ENCODE assay signal across 34 cellular contexts in the genomic region with DNA sequence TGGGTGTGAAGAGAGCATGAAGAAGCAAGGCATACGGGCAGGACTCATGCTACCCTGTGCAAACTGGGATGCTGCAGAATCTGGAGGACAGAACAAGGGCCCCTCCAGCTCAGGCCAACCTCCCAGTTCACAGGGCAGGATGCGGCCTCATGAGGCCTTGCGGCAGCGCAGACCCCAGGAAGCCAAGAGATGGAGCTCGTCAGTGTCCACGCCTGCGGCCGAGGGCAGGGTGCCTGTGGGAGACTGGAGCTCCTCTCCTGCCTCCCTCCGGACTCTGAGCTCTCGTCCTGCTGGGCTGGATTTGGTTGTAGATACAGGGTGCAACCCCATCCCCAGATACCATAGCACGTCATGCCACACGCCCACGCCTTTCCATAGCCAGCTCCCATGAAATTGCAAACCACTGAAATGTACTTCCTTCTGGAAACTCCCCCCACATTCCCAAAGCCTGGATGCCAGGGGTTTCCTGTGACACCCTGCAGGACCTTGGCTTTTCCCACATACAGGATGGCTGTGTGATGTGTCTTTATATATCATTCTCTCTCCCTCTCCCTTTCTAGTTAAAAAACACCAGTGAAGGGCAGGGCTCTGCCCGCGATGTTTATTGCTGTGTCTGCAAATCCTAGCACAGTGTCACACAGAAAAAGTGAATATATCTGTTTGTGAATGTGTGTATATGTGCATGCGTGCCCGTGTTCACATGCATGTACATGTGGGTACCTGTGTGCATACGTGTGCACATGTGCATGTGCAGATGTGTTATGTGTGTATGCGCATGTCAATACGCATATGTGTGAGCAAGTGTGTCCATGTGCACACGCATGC. TPM values are rescaled to one million over a fixed set of nuclear protein-coding genes. Genes with fewer than 3 reads are reported as not detected.
DNase-seq lines count a peak whose midpoint lies in the region; ATAC-seq, FAIRE-seq and TF ChIP-seq lines count a peak whose summit lies in the region.
"Had no signal": no experiment of that assay in that cellular context is flagged by ENCODE, and none has a peak within 500 bp of the region (broad histone marks: within the 10 kb centered on the region; RNA-seq: fewer than 3 reads in every experiment).

No MANE protein-coding gene starts in this region.

- no peak overlapping the region for H2AFZ ChIP-seq in K562 (ENCODE audit: low read depth, low read length)

- TF ChIP-seq POLR2A in K562 (conservative IDR thresholded peaks at IDR 0.05), result no peak

- H3K79me2 ChIP-seq in K562 (ENCODE audit: control insufficient read depth, insufficient read depth, low read length), result no peaks in the 10 kb centered on the region

- H3K4me3 Mint-ChIP-seq in glutamatergic neuron (ENCODE audit: unreplicated experiment), result no peak overlapping the region
- H3K4me3 Mint-ChIP-seq: activated naive CD4-positive, alpha-beta T cell treated with anti-CD3 and anti-CD28 coated beads for 36 hours; activated T-helper 1 cell treated with anti-CD3 and anti-CD28 coated beads, Interleukin-12 subunit alpha, Interleukin-12 subunit beta, Interleukin-2, Interleukin-4 antibody, amounts not matched to agents 30 ng/mL and 10 ng/mL and 1 ng/mL, durations not matched to agents 14 hours and 24 hours and 36 hours; brain; immature natural killer cell had no signal

- POLR2A ChIA-PET in K562 (lab: Yijun Ruan, JAX), result interaction anchor here (0.7 kb wide), 1 partner anchor 14 kb away, joined by 4 read pairs; no protein-coding TSS in a partner anchor

- no peaks in the 10 kb centered on the region for H4K20me1 ChIP-seq in K562 (replicated peaks; ENCODE audit: control insufficient read depth, insufficient read depth, low read length)

- H3K36me3 ChIP-seq in K562 (ENCODE audit: control insufficient read depth, insufficient read depth, low read length), result no peaks in the 10 kb centered on the region
- H3K36me3 ChIP-seq: adrenal gland, gastrocnemius medialis, SJCRH30, tibial nerve had no signal

- H3K27me3 Mint-ChIP-seq in glutamatergic neuron (ENCODE audit: unreplicated experiment), result peaks cover 3% of the 10 kb centered on the region

- H3K9ac ChIP-seq in K562 (ENCODE audit: insufficient read depth in 1 of 2, low read depth in 2 of 2, low read length in 2 of 2), result no peak overlapping the region

- H3K4me1 ChIP-seq in K562 (replicated peaks in 1 of 2; ENCODE audit: control insufficient read depth in 2 of 2, insufficient read depth in 2 of 2, low read length in 2 of 2), result no peaks in the 10 kb centered on the region
- H3K4me1 ChIP-seq: adrenal gland, gastrocnemius medialis, psoas muscle, SJCRH30, tibial nerve had no signal

- peaks cover 5% of the 10 kb centered on the region for H3K4me1 Mint-ChIP-seq in glutamatergic neuron (ENCODE audit: low read depth, unreplicated experiment)
- H3K4me1 Mint-ChIP-seq: immature natural killer cell had no signal

- no peak overlapping the region for H3K4me2 ChIP-seq in K562 (ENCODE audit: insufficient read depth, low read length)

- H3K36me3 Mint-ChIP-seq in glutamatergic neuron (ENCODE audit: unreplicated experiment), result peaks cover 2% of the 10 kb centered on the region
- H3K36me3 Mint-ChIP-seq: brain, immature natural killer cell had no signal

- H3K9me3 ChIP-seq in K562 (replicated peaks; ENCODE audit: control insufficient read depth, insufficient read depth, low read depth, low read length), result no peaks in the 10 kb centered on the region
- H3K9me3 ChIP-seq: adrenal gland, gastrocnemius medialis, psoas muscle, SJCRH30, tibial nerve had no signal

- TF ChIP-seq EP300 in K562 (IDR thresholded peaks at IDR 0.05; ENCODE audit: low read length), result no peak

- peaks cover 2% of the 10 kb centered on the region for H3K9me3 Mint-ChIP-seq in glutamatergic neuron (ENCODE audit: unreplicated experiment)
- H3K9me3 Mint-ChIP-seq: activated naive CD4-positive, alpha-beta T cell treated with anti-CD3 and anti-CD28 coated beads for 36 hours; activated T-helper 1 cell treated with anti-CD3 and anti-CD28 coated beads, Interleukin-12 subunit alpha, Interleukin-12 subunit beta, Interleukin-2, Interleukin-4 antibody, amounts not matched to agents 30 ng/mL and 10 ng/mL and 1 ng/mL, durations not matched to agents 14 hours and 24 hours and 36 hours; immature natural killer cell had no signal

- no TSS peak for BruUV-seq in K562 (replicated peaks; lab: Mats Ljungman, UMichigan)

- no peak overlapping the region for H3K27ac Mint-ChIP-seq in glutamatergic neuron (ENCODE audit: unreplicated experiment)
- H3K27ac Mint-ChIP-seq: activated naive CD4-positive, alpha-beta T cell treated with anti-CD3 and anti-CD28 coated beads for 36 hours; activated T-helper 1 cell treated with anti-CD3 and anti-CD28 coated beads, Interleukin-12 subunit alpha, Interleukin-12 subunit beta, Interleukin-2, Interleukin-4 antibody, amounts not matched to agents 30 ng/mL and 10 ng/mL and 1 ng/mL, durations not matched to agents 14 hours and 24 hours and 36 hours; brain; immature natural killer cell had no signal

- no peak for TF ChIP-seq CTCF in K562 (IDR thresholded peaks at IDR 0.05 in 2 of 3, conservative IDR thresholded peaks at IDR 0.05 in 1 of 3; ENCODE audit: insufficient read depth in 2 of 3, low read depth in 1 of 3, low read length in 3 of 3)
- no peak for TF ChIP-seq CTCF in glutamatergic neuron (IDR thresholded peaks at IDR 0.05; ENCODE audit: partially characterized antibody, unreplicated experiment)

- H3K4me3 ChIP-seq in K562, result no peak overlapping the region
- H3K4me3 ChIP-seq: adrenal gland, gastrocnemius medialis, psoas muscle, SJCRH30, tibial nerve had no signal

- no peak for TF ChIP-seq RAD21 in K562 (CRISPR knock-in tag; conservative IDR thresholded peaks at IDR 0.05 in 1 of 2, IDR thresholded peaks at IDR 0.05 in 1 of 2)

- CTCF ChIA-PET in K562 (lab: Yijun Ruan, JAX; ENCODE audit: low intra/inter-chr PET ratio), result interaction anchor here (0.6 kb wide), 1 partner anchor 86 kb away, joined by 3 read pairs; no protein-coding TSS in a partner anchor

- H3K9me1 ChIP-seq in K562 (ENCODE audit: control insufficient read depth, insufficient read depth, low read length), result no peaks in the 10 kb centered on the region

- WGBS in K562 (ENCODE audit: insufficient coverage, low coverage, missing lambda C conversion rate), result 0% methylated on average over 16 of the region's 21 CpGs

- peak; percentile 81 for DNase-seq in EH (ENCODE audit: low read depth)
- DNase-seq in K562 (ENCODE audit: extremely low read depth in 1 of 4, low spot score in 3 of 4), result no peak
- peak; percentile 93 for DNase-seq in fibroblast of peridontal ligament (ENCODE audit: extremely low read depth)
- DNase-seq in renal cortical epithelial cell (ENCODE audit: low read depth), result peak; percentile 16
- DNase-seq in DMS 273 treated with DMSO at 0.1 percent for 48 hours (lab: John Stamatoyannopoulos, UW), result no peak
- DNase-seq in glutamatergic neuron, result no peak
- no peak for DNase-seq in GM19239 (ENCODE audit: insufficient read length, low spot score)
- DNase-seq: activated CD4-positive, alpha-beta T cell treated with anti-CD3 and anti-CD28 coated beads, Interleukin-2, amount 50 U/mL, for 48 hours; activated naive CD4-positive, alpha-beta T cell treated with anti-CD3 and anti-CD28 coated beads for 36 hours; Calu3; gastrocnemius medialis; H7; hypothalamus; immature natural killer cell; KBM-7; left ventricle myocardium superior; MM.1S; NCI-H2081; NCI-H2227 treated with DMSO at 0.1 percent for 48 hours; NCI-H526 treated with DMSO at 0.1 percent for 48 hours; nucleus accumbens; psoas muscle; SJCRH30; stimulated activated CD8-positive, alpha-beta memory T cell treated with anti-CD3 and anti-CD28 coated beads, Interleukin-4, amount 100 ng/mL, for 48 hours had no signal

- in situ Hi-C loops in K562 (cut with MboI), result no loop called here

- FAIRE-seq in K562 (lab: Jason Lieb, UNC) (no peak), GM19239 (lab: Jason Lieb, UNC) (no peak)
- FAIRE-seq: GM12892 had no signal

- H3K27ac ChIP-seq in K562 (ENCODE audit: extremely low read depth, low read depth, low read length), result no peak overlapping the region
- H3K27ac ChIP-seq: adrenal gland, C4-2B, epithelial cell of prostate, gastrocnemius medialis, psoas muscle, SJCRH30, tibial nerve had no signal

- intact Hi-C loops in K562 (cut with micrococcal nuclease), result no loop called here

- peaks cover 3 to 23% of the 10 kb centered on the region in 2 experiments; a peak in 3 of 5 replicates for H3K27me3 ChIP-seq in K562 (ENCODE audit: control insufficient read depth in 2 of 2, insufficient read depth in 2 of 2, low read length in 2 of 2)
- H3K27me3 ChIP-seq: adrenal gland, gastrocnemius medialis, tibial nerve had no signal

- no peak for ATAC-seq in K562
- ATAC-seq: gastrocnemius medialis, left ventricle myocardium superior, Panc1, psoas muscle had no signal

TF ChIP-seq in K562, 482 proteins besides CTCF, POLR2A, EP300 and RAD21 (continues in another document):
- TF ChIP-seq ZNF316 (IDR thresholded peaks at IDR 0.05) (peak; percentile 10; the same call in 1 of the 2 replicates), SRSF9 (IDR thresholded peaks at IDR 0.05; ENCODE audit: borderline replicate concordance, low read depth, low read length) (no peak)

RNA-seq across cellular contexts. Expression of gene SNTG2, which starts 12.3 kb away (rescaled TPM):
- not detected in 2 replicates for total RNA-seq in K562 (2011; cell fraction: chromatin; rRNA removed; ENCODE audit: low replicate concordance)
- total RNA-seq in K562 (2011; cell fraction: nucleolus; rRNA removed), result not detected in 2 replicates
- total RNA-seq in K562 (2011; cell fraction: nucleoplasm; rRNA removed), result not detected in 2 replicates
- not detected in 2 replicates for total RNA-seq in K562 (2014; rRNA removed)
- not detected in 2 replicates for total RNA-seq in K562 (2014; rRNA removed; fragmentation: Illumina TruSeq; extraction: Trizol)
- total RNA-seq in K562 (2015; rRNA removed; fragmentation: Illumina TruSeq; extraction: Trizol), result not detected in 2 replicates
- not detected in 2 replicates for total RNA-seq in K562 (2021)
- polyA plus RNA-seq in K562 (2011; rRNA removed), result not detected in 2 replicates
- not detected in 2 replicates for polyA plus RNA-seq in K562 (2011; cell fraction: cytosol; rRNA removed)
- not detected in 2 replicates for polyA plus RNA-seq in K562 (2011; cell fraction: nucleus; rRNA removed)
- polyA plus RNA-seq in K562 (2012), result 0.14 TPM in 1 of 2 replicates, not detected in the other
- not detected in 2 replicates for polyA plus RNA-seq in K562 (2014; fragmentation: Illumina TruSeq; extraction: Trizol)
- not detected for polyA plus RNA-seq in K562 (2014; fragmentation: Nextera tagmentation; extraction: Ambion mirVana)
- not detected in 2 replicates for polyA plus RNA-seq in K562 (2014; rRNA removed)
- polyA minus RNA-seq in K562 (2011; rRNA and poly(A)+ RNA removed), result not detected in 2 replicates
- not detected in 2 replicates for polyA minus RNA-seq in K562 (2011; cell fraction: cytosol; rRNA and poly(A)+ RNA removed)
- not detected in 2 replicates for polyA minus RNA-seq in K562 (2011; cell fraction: nucleus; rRNA and poly(A)+ RNA removed)
- 0.15 TPM in 1 of 2 replicates, not detected in the other for total RNA-seq in renal cortical epithelial cell
- total RNA-seq in glutamatergic neuron (ENCODE audit: unreplicated experiment), result 7.7 TPM
- total RNA-seq: activated T-helper 1 cell treated with anti-CD3 and anti-CD28 coated beads, Interleukin-12 subunit alpha, Interleukin-12 subunit beta, Interleukin-2, Interleukin-4 antibody, amounts not matched to agents 30 ng/mL and 10 ng/mL and 1 ng/mL, durations not matched to agents 14 hours and 24 hours and 36 hours; Calu3; HT-29; SJCRH30; T-helper 1 cell treated with Interleukin-12 subunit alpha and Interleukin-12 subunit beta and Interleukin-4 antibody, amounts not matched to agents 30 ng/mL and 1 ng/mL, for 36 hours had no signal
- polyA plus RNA-seq: immature natural killer cell had no signal

Comparison
In these comparisons a context has a peak if more than half of its experiments do, and no peak if none do; other contexts are left out.
1. DNase-seq: peak in EH (single experiment), fibroblast of peridontal ligament (single experiment) and renal cortical epithelial cell (single experiment); none in K562 (0 of 4), DMS 273 treated with DMSO at 0.1 percent for 48 hours (single experiment), glutamatergic neuron (single experiment) and GM19239 (single experiment).